ENCODE assay signal across 15 cellular contexts in genomic region chr13:30736461-30736860, GRCh38. TPM values are rescaled to one million over a fixed set of nuclear protein-coding genes. Genes with fewer than 3 reads are reported as not detected.
A peak's percentile ranks its signal among the peaks of the same experiment; 100 is the strongest.
DNase-seq lines count a peak whose midpoint lies in the region; ATAC-seq and TF ChIP-seq lines count a peak whose summit lies in the region.
"Had no signal": no experiment of that assay in that cellular context is flagged by ENCODE, and none has a peak within 500 bp of the region (broad histone marks: within the 10 kb centered on the region; RNA-seq: fewer than 3 reads in every experiment).

No MANE protein-coding gene starts in this region.

- no peak overlapping the region for H2AFZ ChIP-seq in IMR-90 (replicated peaks; ENCODE audit: low read length, poor library complexity)

- H4K5ac ChIP-seq in IMR-90 (ENCODE audit: low read depth, low read length): no peak overlapping the region

- H3K4ac ChIP-seq in IMR-90 (ENCODE audit: low read depth, low read length): 0 out of 2 replicates have a peak overlapping the region, but pooled peaks have one; percentile 13

- TF ChIP-seq CTCF in IMR-90 (conservative IDR thresholded peaks at IDR 0.05; ENCODE audit: low read depth, low read length): no peak

- peaks cover 46 to 73% (median 64%) of the 10 kb centered on the region in 4 donors for H3K4me1 Mint-ChIP-seq in CD4-positive, alpha-beta memory T cell
- peaks cover 51% of the 10 kb centered on the region for H3K4me1 Mint-ChIP-seq in activated T-helper 17 cell treated with anti-CD3 and anti-CD28 coated beads, Interleukin-2, amount 50 U/mL, for 72 hours
- H3K4me1 Mint-ChIP-seq in naive thymus-derived CD8-positive, alpha-beta T cell: peaks cover 27 to 81% (median 68%) of the 10 kb centered on the region in 4 donors

- no peaks in the 10 kb centered on the region for H3K9me3 Mint-ChIP-seq in CD4-positive, alpha-beta memory T cell
- H3K9me3 Mint-ChIP-seq in activated T-helper 17 cell treated with anti-CD3 and anti-CD28 coated beads, Interleukin-2, amount 50 U/mL, for 72 hours: no peaks in the 10 kb centered on the region
- no peaks in the 10 kb centered on the region for H3K9me3 Mint-ChIP-seq in naive thymus-derived CD8-positive, alpha-beta T cell

- dilution Hi-C loops in IMR-90 (cut with HindIII; ENCODE audit: low sequenced_read_pairs, unreplicated experiment): no loop called here

- WGBS in IMR-90 (ENCODE audit: extremely low coverage in 2 of 2, insufficient read length in 1 of 2), 2 experiments: no CpG with 5 or more reads among the region's 1 CpG

- H2BK20ac ChIP-seq in IMR-90 (ENCODE audit: low read depth, low read length): no peak overlapping the region

- H2BK15ac ChIP-seq in IMR-90 (ENCODE audit: low read depth, low read length): peak overlapping the region; percentile 43; the same call in 1 of the 3 replicates

- no peaks in the 10 kb centered on the region for H3K36me3 ChIP-seq in CD4-positive, alpha-beta memory T cell (ENCODE audit: insufficient read depth, low read length)
- no peaks in the 10 kb centered on the region for H3K36me3 ChIP-seq in IMR-90 (ENCODE audit: control insufficient read depth, insufficient read depth, low read length)
- H3K36me3 ChIP-seq: ovary had no signal

- no peak for DNase-seq in CD4-positive, alpha-beta memory T cell
- no peak for DNase-seq in IMR-90
- DNase-seq in naive thymus-derived CD8-positive, alpha-beta T cell: no peak
- DNase-seq in dedifferentiated amniotic fluid mesenchymal stem cell (ENCODE audit: extremely low spot score): no peak
- no peak for DNase-seq in A172 (ENCODE audit: low spot score)
- DNase-seq in D341Med (ENCODE audit: low spot score): no peak
- no peak for DNase-seq in dermis blood vessel endothelial cell
- DNase-seq: activated CD4-positive, CD25-positive, alpha-beta regulatory T cell; Calu3; H7; left colon; NCI-H187; ovary; stimulated activated naive CD4-positive, alpha-beta T cell had no signal

- H3K9me3 ChIP-seq in CD4-positive, alpha-beta memory T cell (ENCODE audit: control insufficient read depth in 1 of 2, low read length in 2 of 2): no peaks in the 10 kb centered on the region
- H3K9me3 ChIP-seq in IMR-90 (ENCODE audit: control insufficient read depth, insufficient read depth, low read length): no peaks in the 10 kb centered on the region
- H3K9me3 ChIP-seq: ovary had no signal

- no peak overlapping the region for H3K18ac ChIP-seq in IMR-90 (ENCODE audit: low read depth, low read length)

- H3K4me1 ChIP-seq in CD4-positive, alpha-beta memory T cell (ENCODE audit: insufficient read depth, low read length): peaks cover 63% of the 10 kb centered on the region
- peaks cover 16% of the 10 kb centered on the region for H3K4me1 ChIP-seq in IMR-90 (ENCODE audit: control insufficient read depth, insufficient read depth, low read length)

- H3K4me2 ChIP-seq in IMR-90 (ENCODE audit: low read depth, low read length): no peak overlapping the region

- TF ChIP-seq RAD21 in IMR-90 (IDR thresholded peaks at IDR 0.05; ENCODE audit: low read length): no peak

- no peaks in the 10 kb centered on the region for H3K27me3 ChIP-seq in CD4-positive, alpha-beta memory T cell (ENCODE audit: insufficient read depth, low read length)
- peaks cover 9% of the 10 kb centered on the region for H3K27me3 ChIP-seq in IMR-90 (ENCODE audit: control insufficient read depth, insufficient read depth, low read length)
- H3K27me3 ChIP-seq: ovary had no signal

- in situ Hi-C loops in IMR-90 (cut with MboI; ENCODE audit: low sequenced_read_pairs): no loop called here

- no TSS peak for BruUV-seq in IMR-90 (replicated peaks; lab: Mats Ljungman, UMichigan)

- H2BK120ac ChIP-seq in IMR-90 (ENCODE audit: low read depth, low read length): peak overlapping the region; percentile 30

- H3K79me1 ChIP-seq in IMR-90 (ENCODE audit: low read depth in 1 of 2, low read length in 2 of 2): no peaks in the 10 kb centered on the region

- no peak overlapping the region for H3K56ac ChIP-seq in IMR-90 (ENCODE audit: extremely low read depth, insufficient read depth, low read length)

- CTCF ChIA-PET in CD4-positive, alpha-beta memory T cell (lab: Charles Lee; ENCODE audit: partially characterized antibody): interaction anchor here (0.6 to 1.2 kb wide), 5 partner anchors 60 to 578 kb away, joined by 3 to 6 read pairs (median 3); partner anchors contain the start of gene USPL1
- CTCF ChIA-PET in IMR-90 (lab: Yijun Ruan, JAX): interaction anchor here (0.7 to 1.2 kb wide), 3 partner anchors 28 to 343 kb away, joined by 3 to 4 read pairs (median 3); no protein-coding TSS in a partner anchor

- intact Hi-C loops in CD4-positive, alpha-beta memory T cell (cut with micrococcal nuclease): no loop called here
- intact Hi-C loops in IMR-90 (cut with micrococcal nuclease): no loop called here

- no peak overlapping the region for H3K14ac ChIP-seq in IMR-90 (replicated peaks; ENCODE audit: low read depth, low read length)

- H2AK5ac ChIP-seq in IMR-90 (ENCODE audit: low read depth, low read length): no peak overlapping the region

- H4K20me1 ChIP-seq in IMR-90 (ENCODE audit: insufficient read depth, low read length): no peaks in the 10 kb centered on the region

- no peak overlapping the region for H4K8ac ChIP-seq in IMR-90 (ENCODE audit: low read depth in 2 of 2, low read length in 2 of 2)

- H3K36me3 Mint-ChIP-seq in CD4-positive, alpha-beta memory T cell: peaks cover 0 to 8% of the 10 kb centered on the region in 2 donors
- H3K36me3 Mint-ChIP-seq in activated T-helper 17 cell treated with anti-CD3 and anti-CD28 coated beads, Interleukin-2, amount 50 U/mL, for 72 hours (ENCODE audit: low read depth): peaks cover 7% of the 10 kb centered on the region
- H3K36me3 Mint-ChIP-seq in naive thymus-derived CD8-positive, alpha-beta T cell: no peaks in the 10 kb centered on the region

- no peaks in the 10 kb centered on the region for H3K27me3 Mint-ChIP-seq in CD4-positive, alpha-beta memory T cell
- no peaks in the 10 kb centered on the region for H3K27me3 Mint-ChIP-seq in activated T-helper 17 cell treated with anti-CD3 and anti-CD28 coated beads, Interleukin-2, amount 50 U/mL, for 72 hours
- H3K27me3 Mint-ChIP-seq in naive thymus-derived CD8-positive, alpha-beta T cell: no peaks in the 10 kb centered on the region

- POLR2A ChIA-PET in CD4-positive, alpha-beta memory T cell (lab: Charles Lee; ENCODE audit: partially characterized antibody): interaction anchor here (0.5 to 5.3 kb wide), 7 partner anchors 8 to 361 kb away, joined by 3 to 25 read pairs (median 3); partner anchors contain the start of gene USPL1
- POLR2A ChIA-PET in IMR-90 (lab: Charles Lee; ENCODE audit: unreplicated experiment): no interaction called here
- POLR2A ChIA-PET in naive thymus-derived CD8-positive, alpha-beta T cell (lab: Charles Lee): no interaction called here

- no peak for ATAC-seq in IMR-90 (ENCODE audit: low read depth)
- no peak for ATAC-seq in activated T-helper 17 cell treated with anti-CD3 and anti-CD28 coated beads, Interleukin-2, amount 50 U/mL, for 72 hours (replicated peaks)
- no peak for ATAC-seq in naive thymus-derived CD8-positive, alpha-beta T cell
- ATAC-seq: left colon had no signal

- peak overlapping the region; percentile 96 to 99 (median 98) for H3K4me3 Mint-ChIP-seq in CD4-positive, alpha-beta memory T cell
- peak overlapping the region; percentile 81 for H3K4me3 Mint-ChIP-seq in activated T-helper 17 cell treated with anti-CD3 and anti-CD28 coated beads, Interleukin-2, amount 50 U/mL, for 72 hours
- peak overlapping the region; percentile 86 to 98 (median 96) for H3K4me3 Mint-ChIP-seq in naive thymus-derived CD8-positive, alpha-beta T cell

- no peak for TF ChIP-seq POLR2A in IMR-90 (IDR thresholded peaks at IDR 0.05; ENCODE audit: low read depth, low read length)

- H2AK9ac ChIP-seq in IMR-90 (replicated peaks; ENCODE audit: low read depth, low read length, poor library complexity): no peak overlapping the region

- H3K27ac ChIP-seq in CD4-positive, alpha-beta memory T cell (ENCODE audit: low read depth, low read length): peak overlapping the region; percentile 55
- no peak overlapping the region for H3K27ac ChIP-seq in IMR-90 (ENCODE audit: insufficient read depth, low read length)
- H3K27ac ChIP-seq: ovary had no signal

- H4K91ac ChIP-seq in IMR-90 (ENCODE audit: insufficient read depth, low read depth, low read length): peak overlapping the region; percentile 44; the same call in 1 of the 2 replicates

- peak overlapping the region in 6 of 7 donors; percentile 81 to 98 (median 98) for H3K27ac Mint-ChIP-seq in CD4-positive, alpha-beta memory T cell
- H3K27ac Mint-ChIP-seq in activated T-helper 17 cell treated with anti-CD3 and anti-CD28 coated beads, Interleukin-2, amount 50 U/mL, for 72 hours: peak overlapping the region; percentile 89
- peak overlapping the region in 9 of 10 donors; percentile 66 to 98 (median 95) for H3K27ac Mint-ChIP-seq in naive thymus-derived CD8-positive, alpha-beta T cell

- peak overlapping the region; percentile 55 to 94 for H3K4me3 ChIP-seq in CD4-positive, alpha-beta memory T cell (ENCODE audit: low read length in 2 of 2)
- H3K4me3 ChIP-seq in IMR-90 (ENCODE audit: insufficient read depth, low read depth, low read length): no peak overlapping the region
- H3K4me3 ChIP-seq: ovary had no signal

- H3K9ac ChIP-seq in IMR-90 (ENCODE audit: low read depth, low read length): no peak overlapping the region

- no peak overlapping the region for H2BK5ac ChIP-seq in IMR-90 (ENCODE audit: low read depth, low read length, poor library complexity, severe bottlenecking)

- peaks cover 5% of the 10 kb centered on the region; the same call in 1 of the 2 replicates for H3K9me1 ChIP-seq in IMR-90 (ENCODE audit: insufficient read depth, low read length)

- H3K23ac ChIP-seq in IMR-90 (ENCODE audit: low read depth, low read length): no peak overlapping the region

TF ChIP-seq in IMR-90, 13 proteins besides CTCF, POLR2A, EP300 and RAD21 (continues in another document):
- no peak for TF ChIP-seq MAZ (IDR thresholded peaks at IDR 0.05; ENCODE audit: borderline replicate concordance, low read depth, low read length)

RNA-seq across cellular contexts. Expression of gene ALOX5AP, which starts 1.1 kb away (rescaled TPM):
- total RNA-seq in CD4-positive, alpha-beta memory T cell: 10 to 100 TPM; 53.7 to 54.0 TPM
- polyA plus RNA-seq in CD4-positive, alpha-beta memory T cell: 100 to 1,000 TPM; 377 to 569 TPM
- total RNA-seq in IMR-90 (2012; rRNA removed): 0.28 TPM in 1 of 2 replicates, not detected in the other
- 0.62 and 0.63 TPM in 2 replicates for polyA plus RNA-seq in IMR-90 (2012; rRNA removed)
- polyA plus RNA-seq in IMR-90 (2012; cell fraction: cytosol; rRNA removed): 0.30 and 0.45 TPM in 2 replicates
- polyA plus RNA-seq in IMR-90 (2012; cell fraction: nucleus; rRNA removed; ENCODE audit: low replicate concordance): 0.53 TPM in 1 of 2 replicates, not detected in the other
- total RNA-seq in activated T-helper 17 cell treated with anti-CD3 and anti-CD28 coated beads, Interleukin-2, amount 50 U/mL, for 72 hours: 10 to 100 TPM; 33.7 to 62.5 TPM
- total RNA-seq in naive thymus-derived CD8-positive, alpha-beta T cell: 10 to 100 TPM; 13.6 to 16.3 TPM
- polyA plus RNA-seq in naive thymus-derived CD8-positive, alpha-beta T cell: 100 to 1,000 TPM; 137 to 235 (median 142) TPM
- not detected in 2 replicates for total RNA-seq in A172 (2014; rRNA removed; shearing (Covaris generic))
- total RNA-seq in dermis blood vessel endothelial cell: 0.14 and 0.34 TPM in 2 replicates
- total RNA-seq: Calu3, H7 had no signal

Comparison
In these comparisons a context has a peak if more than half of its experiments do, and no peak if none do; other contexts are left out.
1. RNA of gene ALOX5AP, which starts 1.1 kb away (total RNA-seq): 33.7 to 62.5 TPM in activated T-helper 17 cell treated with anti-CD3 and anti-CD28 coated beads, Interleukin-2, amount 50 U/mL, for 72 hours, 53.7 to 54.0 TPM in CD4-positive, alpha-beta memory T cell and 13.6 to 16.3 TPM in naive thymus-derived CD8-positive, alpha-beta T cell; 0.14 to 0.34 TPM in dermis blood vessel endothelial cell, 0.28 TPM in IMR-90 and not detected in A172; every median in the first group is over 10 times any median in the second.
2. Peak in every context shown above with its lines, with median percentiles within 50 percentile points of each other: H3K27ac Mint-ChIP-seq and H3K4me3 Mint-ChIP-seq.